In genomic region chr2:138504092-138504491, GRCh38 we compare ENCODE assay signal across 9 cellular contexts. TPM values are rescaled to one million over a fixed set of nuclear protein-coding genes. Genes with fewer than 3 reads are reported as not detected.
DNase-seq lines count a peak whose midpoint lies in the region; ATAC-seq and TF ChIP-seq lines count a peak whose summit lies in the region.
"Had no signal": no experiment of that assay in that cellular context is flagged by ENCODE, and none has a peak within 500 bp of the region (broad histone marks: within the 10 kb centered on the region; RNA-seq: fewer than 3 reads in every experiment).

No MANE protein-coding gene starts in this region.

- RAD21 ChIA-PET in HCT116 (lab: Charles Lee; ENCODE audit: low non-redundant PET in 1 of 2, low total read pairs in 2 of 2, uncharacterized antibody in 2 of 2, unreplicated experiment in 2 of 2) = no interaction called here

- no peak overlapping the region for H3K4me3 ChIP-seq in BLaER1
- no peak overlapping the region for H3K4me3 ChIP-seq in HCT116 (replicated peaks in 1 of 2; ENCODE audit: low read depth in 1 of 2, low read length in 2 of 2)
- H3K4me3 ChIP-seq in body of pancreas = no peak overlapping the region

- peaks cover 1 to 8% (median 5%) of the 10 kb centered on the region in 3 donors for H3K36me3 Mint-ChIP-seq in naive thymus-derived CD8-positive, alpha-beta T cell

- H3K36me3 ChIP-seq in BLaER1 = no peaks in the 10 kb centered on the region
- no peaks in the 10 kb centered on the region for H3K36me3 ChIP-seq in HCT116 (ENCODE audit: control insufficient read depth in 1 of 2, insufficient read depth in 2 of 2, low read length in 2 of 2)
- H3K36me3 ChIP-seq in body of pancreas (replicated peaks in 1 of 2; ENCODE audit: insufficient read depth in 1 of 2, low read depth in 2 of 2) = no peaks in the 10 kb centered on the region

- no peaks in the 10 kb centered on the region for H3K9me3 Mint-ChIP-seq in naive thymus-derived CD8-positive, alpha-beta T cell

- H3K27me3 Mint-ChIP-seq in naive thymus-derived CD8-positive, alpha-beta T cell = peaks cover 0 to 8% (median 0%) of the 10 kb centered on the region in 5 donors

- peak overlapping the region; percentile 9 to 100 (median 96) for H3K4me3 Mint-ChIP-seq in naive thymus-derived CD8-positive, alpha-beta T cell

- POLR2A ChIA-PET in HCT116 (lab: Charles Lee) = no interaction called here
- POLR2A ChIA-PET in naive thymus-derived CD8-positive, alpha-beta T cell (lab: Charles Lee) = no interaction called here

- H3K79me2 ChIP-seq in HCT116 (ENCODE audit: insufficient read depth, low read length) = peaks cover 77% of the 10 kb centered on the region

- no peaks in the 10 kb centered on the region for H3K9me3 ChIP-seq in BLaER1
- no peaks in the 10 kb centered on the region for H3K9me3 ChIP-seq in HCT116 (ENCODE audit: control insufficient read depth in 1 of 2, insufficient read depth in 1 of 2, low read depth in 1 of 2, low read length in 2 of 2)
- H3K9me3 ChIP-seq in body of pancreas = no peaks in the 10 kb centered on the region

- TF ChIP-seq RAD21 in HCT116 (IDR thresholded peaks at IDR 0.05; ENCODE audit: low read depth) = no peak

- H3K4me1 ChIP-seq in BLaER1 (peaks cover 35% of the 10 kb centered on the region), HCT116 (ENCODE audit: control insufficient read depth in 1 of 2, insufficient read depth in 2 of 2, low read length in 2 of 2) (peaks cover 13 to 32% of the 10 kb centered on the region in 2 experiments; a peak in 3 of 4 replicates), body of pancreas (peaks cover 41% of the 10 kb centered on the region)

- intact Hi-C loops in HCT116 (cut with micrococcal nuclease) = loop anchor here (5.0 kb wide), 1 partner anchor 82 kb away; no protein-coding TSS in a partner anchor
- intact Hi-C loops in body of pancreas (cut with DNase I) = no loop called here

- H3K9me2 ChIP-seq in HCT116 (ENCODE audit: insufficient read depth) = no peaks in the 10 kb centered on the region

- H3K27me3 ChIP-seq in BLaER1 (no peaks in the 10 kb centered on the region), HCT116 (ENCODE audit: insufficient read depth, low read length) (no peaks in the 10 kb centered on the region), body of pancreas (no peaks in the 10 kb centered on the region)

- no TSS peak for BruUV-seq in HCT116 (replicated peaks; lab: Mats Ljungman, UMichigan)

- H3K9ac ChIP-seq in BLaER1 = no peak overlapping the region
- no peak overlapping the region for H3K9ac ChIP-seq in HCT116 (ENCODE audit: low read length)

- H3K4me2 ChIP-seq in BLaER1 (peak overlapping the region; percentile 90), HCT116 (ENCODE audit: low read length) (peak overlapping the region; percentile 73; the same call in 1 of the 2 replicates)

- no peak for DNase-seq in HCT116 (ENCODE audit: low read depth, low spot score)
- DNase-seq in body of pancreas = no peak
- no peak for DNase-seq in naive thymus-derived CD8-positive, alpha-beta T cell
- no peak for DNase-seq in NCI-H1930 (lab: John Stamatoyannopoulos, UW)
- no peak for DNase-seq in C1 segment of cervical spinal cord (lab: John Stamatoyannopoulos, UW)
- DNase-seq: NCI-H1105 had no signal

- CTCF ChIA-PET in HCT116 (lab: Charles Lee) = no interaction called here

- no peak overlapping the region for H2AFZ ChIP-seq in HCT116 (ENCODE audit: low read depth, low read length, poor library complexity, severe bottlenecking)

- TF ChIP-seq POLR2A in HCT116 (IDR thresholded peaks at IDR 0.05; ENCODE audit: borderline replicate concordance, extremely low read depth, insufficient read depth, insufficient read length) (no peak), body of pancreas (IDR thresholded peaks at IDR 0.05) (no peak)

- peaks cover 19 to 61% (median 50%) of the 10 kb centered on the region in 4 donors for H3K4me1 Mint-ChIP-seq in naive thymus-derived CD8-positive, alpha-beta T cell

- H3K27ac ChIP-seq in BLaER1 (no peak overlapping the region), HCT116 (ENCODE audit: low read depth, low read length) (no peak overlapping the region), body of pancreas (peak overlapping the region in 3 of 4 donors; percentile 6 to 95 (median 34))

- H3K27ac Mint-ChIP-seq in naive thymus-derived CD8-positive, alpha-beta T cell = peak overlapping the region in 4 of 10 donors; percentile 41 to 92 (median 54)

- no peak for ATAC-seq in HCT116
- ATAC-seq in body of pancreas = no peak
- no peak for ATAC-seq in naive thymus-derived CD8-positive, alpha-beta T cell
- no peak for ATAC-seq in GM21528 (IDR thresholded peaks at IDR 0.05; ENCODE audit: low FRiP score, unreplicated experiment)
- ATAC-seq in HG02884 (IDR thresholded peaks at IDR 0.05; ENCODE audit: unreplicated experiment) = no peak

- TF ChIP-seq CTCF in HCT116 (IDR thresholded peaks at IDR 0.05 in 2 of 3, conservative IDR thresholded peaks at IDR 0.05 in 1 of 3; ENCODE audit: borderline replicate concordance in 1 of 3, insufficient read depth in 1 of 3, low read depth in 2 of 3, low read length in 2 of 3) (no peak), body of pancreas (IDR thresholded peaks at IDR 0.05) (no peak)

- peaks cover 70% of the 10 kb centered on the region for H4K20me1 ChIP-seq in BLaER1
- H4K20me1 ChIP-seq in HCT116 (ENCODE audit: insufficient read depth) = no peaks in the 10 kb centered on the region; the same call in 1 of the 2 replicates

TF ChIP-seq in HCT116, 20 proteins besides CTCF, POLR2A, EP300 and RAD21 (continues in another document):
- no peak for TF ChIP-seq ZBTB33 (IDR thresholded peaks at IDR 0.05; ENCODE audit: extremely low read depth, insufficient replicate concordance, low read length)
- no peak for TF ChIP-seq REST (IDR thresholded peaks at IDR 0.05; ENCODE audit: low read depth)
- no peak for TF ChIP-seq JUND (IDR thresholded peaks at IDR 0.05)
- TF ChIP-seq EZH2phosphoT487 (IDR thresholded peaks at IDR 0.05; ENCODE audit: borderline replicate concordance) = no peak
- TF ChIP-seq CBX3 (IDR thresholded peaks at IDR 0.05; ENCODE audit: low read depth) = no peak
- no peak for TF ChIP-seq YY1 (IDR thresholded peaks at IDR 0.05; ENCODE audit: extremely low read depth, insufficient replicate concordance, low read depth, low read length)
- no peak for TF ChIP-seq TCF7L2 (IDR thresholded peaks at IDR 0.05; ENCODE audit: borderline replicate concordance, extremely low read depth, insufficient read depth, insufficient read length)
- TF ChIP-seq, protein P1, sequence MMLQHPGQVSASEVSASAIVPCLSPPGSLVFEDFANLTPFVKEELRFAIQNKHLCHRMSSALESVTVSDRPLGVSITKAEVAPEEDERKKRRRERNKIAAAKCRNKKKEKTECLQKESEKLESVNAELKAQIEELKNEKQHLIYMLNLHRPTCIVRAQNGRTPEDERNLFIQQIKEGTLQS (IDR thresholded peaks at IDR 0.05) = no peak
- no peak for TF ChIP-seq ZFX (IDR thresholded peaks at IDR 0.05)
- TF ChIP-seq ZNF274 (IDR thresholded peaks at IDR 0.05; ENCODE audit: low read depth, low read length) = no peak
- TF ChIP-seq FOSL1 (IDR thresholded peaks at IDR 0.05; ENCODE audit: low read depth) = no peak
- TF ChIP-seq SP1 (IDR thresholded peaks at IDR 0.05; ENCODE audit: low read depth) = no peak
- no peak for TF ChIP-seq POLR2AphosphoS5 (IDR thresholded peaks at IDR 0.05; ENCODE audit: low read depth, low read length)
- TF ChIP-seq EGR1 (IDR thresholded peaks at IDR 0.05; ENCODE audit: low read depth) = no peak
- no peak for TF ChIP-seq EZH2 (IDR thresholded peaks at IDR 0.05)
- TF ChIP-seq SIN3A (IDR thresholded peaks at IDR 0.05; ENCODE audit: low read depth) = no peak

RNA-seq across cellular contexts. Expression of gene SPOPL, which starts 2.5 kb away (rescaled TPM):
- total RNA-seq in HCT116 (2021; ENCODE audit: unreplicated experiment) (48.3 TPM), body of pancreas (10 to 100 TPM in 1 of 2 donors, 1 to 10 TPM in 1; 9.9 to 20.5 TPM)
- polyA plus RNA-seq in HCT116 (2012) = 17.0 and 18.1 TPM in 2 replicates
- 10 to 100 TPM; 11.3 to 11.6 TPM for total RNA-seq in naive thymus-derived CD8-positive, alpha-beta T cell
- polyA plus RNA-seq in naive thymus-derived CD8-positive, alpha-beta T cell = under 1 TPM; 0.23 to 0.66 (median 0.38) TPM

Comparison
In these comparisons a context has a peak if more than half of its experiments do, and no peak if none do; other contexts are left out.
1. H3K27ac ChIP-seq: peak in body of pancreas (3 of 4); none in BLaER1 (single experiment) and HCT116 (single experiment).